In genomic region chr10:123743441-123744225, GRCh38 we compare ENCODE assay signal across 26 cellular contexts.
DNase-seq lines count a peak whose midpoint lies in the region; ATAC-seq, FAIRE-seq and TF ChIP-seq lines count a peak whose summit lies in the region.
"Had no signal": no experiment of that assay in that cellular context is flagged by ENCODE, and none has a peak within 500 bp of the region (broad histone marks: within the 10 kb centered on the region; RNA-seq: fewer than 3 reads in every experiment).

No MANE protein-coding gene starts in this region.

- no peak for TF ChIP-seq EP300 in HepG2 (IDR thresholded peaks at IDR 0.05; ENCODE audit: low read depth in 2 of 2, low read length in 2 of 2)
- no peak for TF ChIP-seq EP300 in HepG2 (CRISPR knock-in tag; IDR thresholded peaks at IDR 0.05; ENCODE audit: borderline replicate concordance)

- H3K4me1 Mint-ChIP-seq in CD14-positive monocyte: no peaks in the 10 kb centered on the region
- H3K4me1 Mint-ChIP-seq: activated CD4-positive, alpha-beta T cell treated with anti-CD3 and anti-CD28 coated beads, Interleukin-2, amount 10 ng/mL, durations not matched to agents 7 days and 5 days; activated naive CD4-positive, alpha-beta T cell treated with anti-CD3 and anti-CD28 coated beads, Interleukin-2, amount 50 U/mL, for 24 hours had no signal

- H3K4me3 ChIP-seq in BE2C (ENCODE audit: low read depth, low read length) (peak overlapping the region; percentile 12; the same call in 1 of the 2 replicates), adrenal gland (no peak overlapping the region), HepG2 (replicated peaks in 1 of 3; ENCODE audit: insufficient read depth in 1 of 3, low read depth in 2 of 3, low read length in 3 of 3) (no peak overlapping the region), kidney (ENCODE audit: low read length in 2 of 2) (no peak overlapping the region)
- H3K4me3 ChIP-seq: dorsolateral prefrontal cortex, esophagus muscularis mucosa, pancreas, SJCRH30, skin epidermis, tibial nerve had no signal

- H4K20me1 ChIP-seq in HepG2 (ENCODE audit: insufficient read depth, low read length): no peaks in the 10 kb centered on the region

- BruUV-seq in HepG2 (replicated peaks; lab: Mats Ljungman, UMichigan): no TSS peak

- TF ChIP-seq CTCF in BE2C (IDR thresholded peaks at IDR 0.05; ENCODE audit: low read depth, low read length): no peak
- TF ChIP-seq CTCF in adrenal gland (IDR thresholded peaks at IDR 0.05): no peak
- no peak for TF ChIP-seq CTCF in HepG2 (CRISPR knock-in tag; IDR thresholded peaks at IDR 0.05)
- TF ChIP-seq CTCF in kidney (IDR thresholded peaks at IDR 0.05; ENCODE audit: borderline replicate concordance, extremely low read depth, insufficient read depth): no peak
- TF ChIP-seq CTCF in CD14-positive monocyte (IDR thresholded peaks at IDR 0.05): no peak

- H2AFZ ChIP-seq in HepG2 (ENCODE audit: low read length): no peak overlapping the region

- no peak for TF ChIP-seq POLR2A in adrenal gland (IDR thresholded peaks at IDR 0.05)
- TF ChIP-seq POLR2A in HepG2 (IDR thresholded peaks at IDR 0.05; ENCODE audit: insufficient read depth in 1 of 2, low read depth in 2 of 2, low read length in 2 of 2): no peak

- H3K36me3 Mint-ChIP-seq in CD14-positive monocyte: no peaks in the 10 kb centered on the region
- H3K36me3 Mint-ChIP-seq: activated naive CD4-positive, alpha-beta T cell treated with anti-CD3 and anti-CD28 coated beads, Interleukin-2, amount 50 U/mL, for 24 hours; brain had no signal

- in situ Hi-C loops in HepG2 (cut with HindIII; ENCODE audit: extremely low pct_ligation_motif_present, low pct_unique_long_range_greater_than_20kb): no loop called here

- H3K9me3 ChIP-seq in BE2C (no peaks in the 10 kb centered on the region), adrenal gland (replicated peaks in 1 of 3) (no peaks in the 10 kb centered on the region), HepG2 (ENCODE audit: low read length) (no peaks in the 10 kb centered on the region), kidney (ENCODE audit: control insufficient read depth in 1 of 2, low read length in 2 of 2) (no peaks in the 10 kb centered on the region)
- H3K9me3 ChIP-seq: esophagus muscularis mucosa, pancreas, SJCRH30, tibial nerve had no signal

- no peak overlapping the region for H3K4me3 Mint-ChIP-seq in CD14-positive monocyte
- H3K4me3 Mint-ChIP-seq: activated CD4-positive, alpha-beta T cell treated with anti-CD3 and anti-CD28 coated beads, Interleukin-2, amount 10 ng/mL, durations not matched to agents 7 days and 5 days; activated naive CD4-positive, alpha-beta T cell treated with anti-CD3 and anti-CD28 coated beads, Interleukin-2, amount 50 U/mL, for 24 hours; brain had no signal

- FAIRE-seq in HepG2 (lab: Jason Lieb, UNC): no peak
- FAIRE-seq in kidney (lab: Jason Lieb, UNC): no peak
- FAIRE-seq: pancreas had no signal

- no peak overlapping the region for H3K9ac ChIP-seq in HepG2 (ENCODE audit: insufficient read depth, low read depth, low read length)
- no peak overlapping the region for H3K9ac ChIP-seq in kidney (ENCODE audit: low read length in 2 of 2)

- 40 to 56% (median 53%) methylated on average over 13 of the region's 13 CpGs for WGBS in adrenal gland, 4 donors
- 41% methylated on average over 10 of the region's 13 CpGs for WGBS in HepG2 (ENCODE audit: low lambda C conversion rate)

- POLR2A ChIA-PET in HepG2 (lab: Yijun Ruan, JAX): no interaction called here

- no peak overlapping the region for H3K27ac Mint-ChIP-seq in CD14-positive monocyte
- H3K27ac Mint-ChIP-seq: activated CD4-positive, alpha-beta T cell treated with anti-CD3 and anti-CD28 coated beads, Interleukin-2, amount 10 ng/mL, durations not matched to agents 7 days and 5 days; activated naive CD4-positive, alpha-beta T cell treated with anti-CD3 and anti-CD28 coated beads, Interleukin-2, amount 50 U/mL, for 24 hours had no signal

- intact Hi-C loops in adrenal gland (cut with DNase I) (no loop called here), HepG2 (cut with micrococcal nuclease; ENCODE audit: unreplicated experiment) (no loop called here), kidney (cut with DNase I) (no loop called here), CD14-positive monocyte (cut with micrococcal nuclease) (no loop called here)

- H3K4me2 ChIP-seq in HepG2 (ENCODE audit: low read depth, low read length): no peak overlapping the region

- no peak for TF ChIP-seq RAD21 in HepG2 (CRISPR knock-in tag; IDR thresholded peaks at IDR 0.05)

- H3K27me3 Mint-ChIP-seq in CD14-positive monocyte (ENCODE audit: low read depth in 3 of 3): peaks cover 1 to 8% (median 5%) of the 10 kb centered on the region in 3 donors
- H3K27me3 Mint-ChIP-seq: activated CD4-positive, alpha-beta T cell treated with anti-CD3 and anti-CD28 coated beads, Interleukin-2, amount 10 ng/mL, durations not matched to agents 7 days and 5 days; activated naive CD4-positive, alpha-beta T cell treated with anti-CD3 and anti-CD28 coated beads, Interleukin-2, amount 50 U/mL, for 24 hours had no signal

- H3K36me3 ChIP-seq in BE2C (no peaks in the 10 kb centered on the region), adrenal gland (replicated peaks in 1 of 2) (no peaks in the 10 kb centered on the region), HepG2 (replicated peaks in 1 of 2; ENCODE audit: control insufficient read depth in 1 of 2, insufficient read depth in 2 of 2, low read length in 2 of 2) (no peaks in the 10 kb centered on the region), kidney (ENCODE audit: control insufficient read depth in 1 of 2, insufficient read depth in 2 of 2, low read length in 2 of 2) (no peaks in the 10 kb centered on the region)
- H3K36me3 ChIP-seq: pancreas, SJCRH30, tibial nerve had no signal

- H3K79me2 ChIP-seq in HepG2 (ENCODE audit: insufficient read depth, low read length): no peaks in the 10 kb centered on the region

- CTCF ChIA-PET in HepG2 (lab: Yijun Ruan, JAX; ENCODE audit: low intra/inter-chr PET ratio, low total read pairs): no interaction called here

- no peaks in the 10 kb centered on the region for H3K27me3 ChIP-seq in BE2C
- H3K27me3 ChIP-seq in adrenal gland: no peaks in the 10 kb centered on the region
- peaks cover 0 to 8% of the 10 kb centered on the region in 2 experiments; a peak in 3 of 5 replicates for H3K27me3 ChIP-seq in HepG2 (ENCODE audit: control insufficient read depth in 1 of 2, insufficient read depth in 2 of 2, low read length in 2 of 2)
- H3K27me3 ChIP-seq: esophagus muscularis mucosa, pancreas, SJCRH30, tibial nerve had no signal

- H3K27ac ChIP-seq in adrenal gland: no peak overlapping the region
- H3K27ac ChIP-seq in HepG2 (ENCODE audit: extremely low read length, insufficient read depth, low read length): no peak overlapping the region
- no peak overlapping the region for H3K27ac ChIP-seq in kidney (ENCODE audit: low read depth in 2 of 2, low read length in 2 of 2)
- H3K27ac ChIP-seq: dorsolateral prefrontal cortex, esophagus muscularis mucosa, HL-60, pancreas, SJCRH30, skin epidermis, tibial nerve had no signal

- H3K4me1 ChIP-seq in BE2C (peaks cover 18% of the 10 kb centered on the region; the same call in 1 of the 2 replicates), adrenal gland (replicated peaks in 1 of 2) (no peaks in the 10 kb centered on the region), HepG2 (ENCODE audit: insufficient read depth, low read length) (no peaks in the 10 kb centered on the region), kidney (ENCODE audit: control insufficient read depth in 1 of 2, insufficient read depth in 1 of 2, low read depth in 1 of 2, low read length in 2 of 2) (no peaks in the 10 kb centered on the region)
- H3K4me1 ChIP-seq: pancreas, SJCRH30 had no signal

- ATAC-seq in HepG2 (no peak), HG03039 (IDR thresholded peaks at IDR 0.05; ENCODE audit: unreplicated experiment) (no peak)
- ATAC-seq: left colon, pancreas had no signal

- peaks cover 0 to 2% (median 0%) of the 10 kb centered on the region in 7 donors for H3K9me3 Mint-ChIP-seq in CD14-positive monocyte
- H3K9me3 Mint-ChIP-seq: activated CD4-positive, alpha-beta T cell treated with anti-CD3 and anti-CD28 coated beads, Interleukin-2, amount 10 ng/mL, durations not matched to agents 7 days and 5 days; activated naive CD4-positive, alpha-beta T cell treated with anti-CD3 and anti-CD28 coated beads, Interleukin-2, amount 50 U/mL, for 24 hours had no signal

- DNase-seq in BE2C: peak; percentile 59
- peak; percentile 9 for DNase-seq in ELR (ENCODE audit: low read depth)
- peak in 5 of 7 donors; percentile 17 to 69 (median 31) for DNase-seq in adrenal gland
- no peak for DNase-seq in HepG2 (ENCODE audit: low spot score)
- DNase-seq in dermis blood vessel endothelial cell: no peak
- no peak for DNase-seq in kidney
- DNase-seq in CD14-positive monocyte (ENCODE audit: low spot score): no peak
- DNase-seq: activated CD4-positive, alpha-beta T cell treated with anti-CD3 and anti-CD28 coated beads, Interleukin-2, amount 10 ng/mL, durations not matched to agents 7 days and 5 days; activated T-cell treated with anti-CD3 and anti-CD28 coated beads, Interleukin-2, amount 50 U/mL, for 1 hour; C1 segment of cervical spinal cord; DMS153; dorsolateral prefrontal cortex; hypothalamus; KG1; left colon; NCI-H2171; NK-92 treated with Interleukin-12 subunit alpha and Interleukin-12 subunit beta, amount 100 ng/mL, for 24 hours; pancreas; SJCRH30 had no signal

TF ChIP-seq in HepG2, 621 proteins besides CTCF, POLR2A, EP300 and RAD21 (continues in another document):
- TF ChIP-seq MNT (IDR thresholded peaks at IDR 0.05): peak; percentile 73

Comparison
In these comparisons a context has a peak if more than half of its experiments do, and no peak if none do; other contexts are left out.
1. DNase-seq: peak in BE2C (single experiment), ELR (single experiment) and adrenal gland (5 of 7); none in HepG2 (single experiment), dermis blood vessel endothelial cell (single experiment), kidney (single experiment) and CD14-positive monocyte (single experiment).